ENCODE assay signal across 22 cellular contexts in the genomic region with DNA sequence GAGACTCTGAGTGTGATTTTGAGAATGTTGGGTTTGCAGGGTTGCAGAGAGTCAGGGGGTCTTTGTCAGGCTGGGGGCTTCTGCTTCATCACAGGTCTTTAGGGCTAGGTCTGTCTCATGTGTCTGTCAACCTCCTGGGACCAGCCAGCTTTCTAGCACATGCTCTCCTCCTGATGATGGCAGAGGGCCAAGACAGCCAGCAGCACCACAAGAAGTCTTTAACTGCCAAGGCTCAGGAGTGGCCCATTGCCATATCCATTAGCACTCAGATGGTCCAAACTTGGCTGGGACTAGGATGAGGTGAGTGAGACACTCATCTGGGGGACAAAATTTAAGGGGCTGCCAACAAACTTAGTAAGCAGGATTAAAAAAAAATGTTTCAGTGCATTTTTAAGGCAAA.
A peak's percentile ranks its signal among the peaks of the same experiment; 100 is the strongest.
DNase-seq lines count a peak whose midpoint lies in the region; FAIRE-seq and TF ChIP-seq lines count a peak whose summit lies in the region.
"Had no signal": no experiment of that assay in that cellular context is flagged by ENCODE, and none has a peak within 500 bp of the region (broad histone marks: within the 10 kb centered on the region; RNA-seq: fewer than 3 reads in every experiment).

No MANE protein-coding gene starts in this region.

- H3K36me3 Mint-ChIP-seq in astrocyte (ENCODE audit: low read depth, unreplicated experiment) = no peaks in the 10 kb centered on the region
- no peaks in the 10 kb centered on the region for H3K36me3 Mint-ChIP-seq in nephron progenitor cell (ENCODE audit: low read depth)
- H3K36me3 Mint-ChIP-seq: activated CD4-positive, alpha-beta memory T cell treated with anti-CD3 and anti-CD28 coated beads for 36 hours; stimulated activated memory B cell treated with anti-CD40 and anti-IgM and Interleukin-4, amounts not matched to agents 10 μg/mL and 1 μg/mL and 100 μg/mL, for 72 hours had no signal

- no peaks in the 10 kb centered on the region for H4K20me1 ChIP-seq in astrocyte (ENCODE audit: insufficient read depth, low read length)

- H3K27me3 Mint-ChIP-seq in astrocyte (ENCODE audit: low read depth, unreplicated experiment) (no peaks in the 10 kb centered on the region), nephron progenitor cell (ENCODE audit: low read depth, poor library complexity) (peaks cover 9% of the 10 kb centered on the region)
- H3K27me3 Mint-ChIP-seq: activated CD4-positive, alpha-beta memory T cell treated with anti-CD3 and anti-CD28 coated beads for 36 hours; central memory CD8-positive, alpha-beta T cell; stimulated activated memory B cell treated with anti-CD40 and anti-IgM and Interleukin-4, amounts not matched to agents 10 μg/mL and 1 μg/mL and 100 μg/mL, for 72 hours had no signal

- H3K4me2 ChIP-seq in astrocyte (ENCODE audit: low read length) = no peak overlapping the region

- H3K9ac ChIP-seq in astrocyte (ENCODE audit: low read length) = no peak overlapping the region
- H3K9ac ChIP-seq: GM23248, parathyroid adenoma had no signal

- H2AFZ ChIP-seq in astrocyte (ENCODE audit: low read depth, low read length) = no peak overlapping the region
- H2AFZ ChIP-seq: GM23248, parathyroid adenoma had no signal

- H3K27ac ChIP-seq in astrocyte (ENCODE audit: low read depth, low read length) = no peak overlapping the region
- H3K27ac ChIP-seq: 22Rv1, GM23248, HL-60, left lung, parathyroid adenoma, tibial nerve, VCaP had no signal

- H3K4me1 ChIP-seq in astrocyte (ENCODE audit: insufficient read depth, low read length) = no peaks in the 10 kb centered on the region
- H3K4me1 ChIP-seq: left lung, parathyroid adenoma, tibial nerve had no signal

- H3K79me2 ChIP-seq in astrocyte (ENCODE audit: insufficient read depth, low read length) = no peaks in the 10 kb centered on the region
- H3K79me2 ChIP-seq: parathyroid adenoma had no signal

- H3K27ac Mint-ChIP-seq in astrocyte (ENCODE audit: unreplicated experiment) (no peak overlapping the region), nephron progenitor cell (peak overlapping the region; percentile 52)
- H3K27ac Mint-ChIP-seq: activated CD4-positive, alpha-beta memory T cell treated with anti-CD3 and anti-CD28 coated beads for 36 hours; activated T-cell treated with anti-CD3 and anti-CD28 coated beads, Interleukin-2, amount 50 U/mL, for 72 hours; stimulated activated memory B cell treated with anti-CD40 and anti-IgM and Interleukin-4, amounts not matched to agents 10 μg/mL and 1 μg/mL and 100 μg/mL, for 72 hours had no signal

- no peak overlapping the region for H3K4me3 ChIP-seq in astrocyte (ENCODE audit: insufficient read depth, low read depth, low read length)
- H3K4me3 ChIP-seq: GM23248, K562, left lung, tibial nerve had no signal

- H3K4me1 Mint-ChIP-seq in astrocyte (ENCODE audit: low read depth, unreplicated experiment) (no peaks in the 10 kb centered on the region), nephron progenitor cell (no peaks in the 10 kb centered on the region)
- H3K4me1 Mint-ChIP-seq: central memory CD8-positive, alpha-beta T cell; stimulated activated memory B cell treated with anti-CD40 and anti-IgM and Interleukin-4, amounts not matched to agents 10 μg/mL and 1 μg/mL and 100 μg/mL, for 72 hours had no signal

- no peak overlapping the region for H3K4me3 Mint-ChIP-seq in astrocyte (ENCODE audit: unreplicated experiment)
- no peak overlapping the region for H3K4me3 Mint-ChIP-seq in nephron progenitor cell
- H3K4me3 Mint-ChIP-seq: activated CD4-positive, alpha-beta memory T cell treated with anti-CD3 and anti-CD28 coated beads for 36 hours; activated T-cell treated with anti-CD3 and anti-CD28 coated beads, Interleukin-2, amount 50 U/mL, for 72 hours; central memory CD8-positive, alpha-beta T cell; stimulated activated memory B cell treated with anti-CD40 and anti-IgM and Interleukin-4, amounts not matched to agents 10 μg/mL and 1 μg/mL and 100 μg/mL, for 72 hours had no signal

- H3K36me3 ChIP-seq in astrocyte (ENCODE audit: insufficient read depth, low read length) = no peaks in the 10 kb centered on the region
- H3K36me3 ChIP-seq: left lung, tibial nerve had no signal

- H3K9me3 ChIP-seq in astrocyte (ENCODE audit: insufficient read depth, low read depth, low read length) = no peaks in the 10 kb centered on the region
- H3K9me3 ChIP-seq: left lung, tibial nerve had no signal

- FAIRE-seq in astrocyte (lab: Jason Lieb, UNC) = no peak
- FAIRE-seq: K562 had no signal

- H3K9me3 Mint-ChIP-seq in astrocyte (ENCODE audit: unreplicated experiment) = no peaks in the 10 kb centered on the region
- H3K9me3 Mint-ChIP-seq in nephron progenitor cell = no peaks in the 10 kb centered on the region

- TF ChIP-seq CTCF in astrocyte (IDR thresholded peaks at IDR 0.05; ENCODE audit: insufficient read depth, low read depth, low read length) (no peak), nephron progenitor cell (IDR thresholded peaks at IDR 0.05) (no peak)

- DNase-seq in DMS 273 (lab: John Stamatoyannopoulos, UW; ENCODE audit: unreplicated experiment) (peak; percentile 4), DMS 273 treated with DMSO at 0.1 percent for 48 hours (lab: John Stamatoyannopoulos, UW) (no peak), NCI-H1105 (lab: John Stamatoyannopoulos, UW) (peak; percentile 49), astrocyte (ENCODE audit: low read depth) (peak; percentile 2), nephron progenitor cell (no peak), NCI-H82 treated with DMSO at 0.1 percent for 48 hours (lab: John Stamatoyannopoulos, UW; ENCODE audit: unreplicated experiment) (no peak), foreskin melanocyte (no peak)
- no peak for DNase-seq in stimulated activated CD4-positive, alpha-beta T cell treated with anti-CD3 and anti-CD28 coated beads, Interleukin-4, amount 100 ng/mL, for 24 hours
- DNase-seq: activated CD4-positive, alpha-beta memory T cell treated with anti-CD3 and anti-CD28 coated beads for 36 hours; activated T-cell treated with anti-CD3 and anti-CD28 coated beads, Interleukin-2, amount 50 U/mL, for 72 hours; GM23248; left lung; NCI-H774; RPMI8226 had no signal

- H3K27me3 ChIP-seq in astrocyte (ENCODE audit: insufficient read depth, low read length) = no peaks in the 10 kb centered on the region
- H3K27me3 ChIP-seq: left lung, tibial nerve had no signal

Comparison
In these comparisons a context has a peak if more than half of its experiments do, and no peak if none do; other contexts are left out.
1. DNase-seq: peak in DMS 273 (single experiment), NCI-H1105 (single experiment) and astrocyte (single experiment); none in DMS 273 treated with DMSO at 0.1 percent for 48 hours (single experiment), nephron progenitor cell (single experiment), NCI-H82 treated with DMSO at 0.1 percent for 48 hours (single experiment), stimulated activated CD4-positive, alpha-beta T cell treated with anti-CD3 and anti-CD28 coated beads, Interleukin-4, amount 100 ng/mL, for 24 hours (single experiment) and foreskin melanocyte (single experiment).